In the genomic region with DNA sequence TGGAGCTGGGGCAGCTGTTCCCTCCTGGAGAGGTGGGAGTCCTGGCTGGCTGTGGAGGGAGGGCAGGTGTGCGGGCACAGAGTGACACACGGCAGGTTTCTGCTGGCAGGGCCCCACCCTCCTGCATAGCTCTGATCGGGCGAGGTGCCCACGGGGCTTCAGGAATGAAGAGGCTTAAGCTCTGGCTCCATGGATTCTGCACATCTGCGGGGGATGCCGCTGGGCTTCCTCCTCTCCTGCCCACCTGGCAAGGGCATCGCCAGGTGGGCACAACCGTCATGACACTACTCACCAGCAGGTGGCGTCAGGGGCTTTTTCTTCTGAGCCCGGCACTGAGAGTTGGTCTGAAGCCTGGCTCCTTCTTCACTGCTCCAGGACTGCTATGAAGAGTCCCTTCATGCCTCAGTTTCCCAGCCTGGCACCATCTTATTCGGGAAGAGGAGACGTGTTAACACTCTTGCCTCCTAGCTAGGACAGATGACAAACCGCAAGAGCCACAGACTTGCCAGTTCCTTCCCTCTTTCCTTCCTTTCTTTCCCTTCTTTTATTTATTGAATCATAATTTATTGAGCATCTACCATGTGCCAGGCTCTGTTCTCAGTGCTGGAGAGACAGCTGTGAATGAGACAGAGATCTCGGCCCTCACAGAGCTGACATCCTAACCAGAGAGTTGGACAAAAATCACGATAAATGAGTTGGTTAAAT, we compare ENCODE assay signal across 8 cellular contexts. TPM values are rescaled to one million over a fixed set of nuclear protein-coding genes. Genes with fewer than 3 reads are reported as not detected.
DNase-seq lines count a peak whose midpoint lies in the region; ATAC-seq and TF ChIP-seq lines count a peak whose summit lies in the region.

No MANE protein-coding gene starts in this region.

- peaks cover 0 to under 1% (median 0%) of the 10 kb centered on the region in 5 experiments for H3K9me3 Mint-ChIP-seq in brain

- H3K4me1 Mint-ChIP-seq in brain: peaks cover 11% of the 10 kb centered on the region

- H3K27ac Mint-ChIP-seq in brain: peak overlapping the region in 1 of 5 experiments; percentile 43

- DNase-seq in GM06990 (ENCODE audit: extremely low read depth, insufficient read length) (no peak), NCI-H146 treated with DMSO at 0.1 percent for 48 hours (lab: John Stamatoyannopoulos, UW; ENCODE audit: unreplicated experiment) (peak; percentile 12), WERI-Rb-1 (peak; percentile 63), kidney glomerular epithelial cell (lab: John Stamatoyannopoulos, UW) (peak; percentile 17)
- peak; percentile 31 to 68 (median 52) for DNase-seq in stimulated activated CD4-positive, alpha-beta T cell treated with anti-CD3 and anti-CD28 coated beads, TNF-alpha, amount 100 ng/mL, for 1 hour (ENCODE audit: low read depth in 3 of 3, low spot score in 1 of 3)

- H3K27me3 Mint-ChIP-seq in brain: peaks cover 24% of the 10 kb centered on the region

- peak; percentile 87 for TF ChIP-seq CTCF in GM06990 (IDR thresholded peaks at IDR 0.05; ENCODE audit: insufficient read depth, low read length, poor library complexity, severe bottlenecking)
- TF ChIP-seq CTCF in WERI-Rb-1 (IDR thresholded peaks at IDR 0.05; ENCODE audit: low read depth, low read length): peak; percentile 74
- TF ChIP-seq CTCF in brain (conservative IDR thresholded peaks at IDR 0.05): peak; percentile 72 to 85

- no peak overlapping the region for H3K4me3 Mint-ChIP-seq in brain

- H3K9me3 ChIP-seq in WERI-Rb-1 (ENCODE audit: severe bottlenecking): no peaks in the 10 kb centered on the region

- H3K36me3 Mint-ChIP-seq in brain: no peaks in the 10 kb centered on the region

- H3K36me3 ChIP-seq in GM06990 (ENCODE audit: control insufficient read depth, insufficient read depth, low read length): no peaks in the 10 kb centered on the region
- no peaks in the 10 kb centered on the region for H3K36me3 ChIP-seq in WERI-Rb-1

- ATAC-seq in GM21723 (IDR thresholded peaks at IDR 0.05; ENCODE audit: unreplicated experiment) (no peak), HG03521 (IDR thresholded peaks at IDR 0.05; ENCODE audit: unreplicated experiment) (no peak)

- H3K4me3 ChIP-seq in GM06990 (replicated peaks; ENCODE audit: low read depth, low read length): no peak overlapping the region
- no peak overlapping the region for H3K4me3 ChIP-seq in WERI-Rb-1 (ENCODE audit: low read depth, low read length)

- H3K27me3 ChIP-seq in GM06990 (replicated peaks; ENCODE audit: control insufficient read depth, insufficient read depth, low read length) (no peaks in the 10 kb centered on the region), WERI-Rb-1 (ENCODE audit: insufficient read depth, low read depth, severe bottlenecking) (no peaks in the 10 kb centered on the region)

- no peak overlapping the region for H3K27ac ChIP-seq in WERI-Rb-1

RNA-seq across cellular contexts. Expression of gene PAK4, which starts 15.2 kb away (rescaled TPM):
- polyA plus RNA-seq in brain (ENCODE audit: insufficient read depth, low read depth, low replicate concordance): 90.2 TPM

RNA-seq across cellular contexts. Expression of gene ACP7, which starts 26.2 kb away (rescaled TPM):
- 1.3 TPM for polyA plus RNA-seq in brain (ENCODE audit: insufficient read depth, low read depth, low replicate concordance)
